In genomic region chr1:100700586-100700985, GRCh38 we compare ENCODE assay signal across 23 cellular contexts. TPM values are rescaled to one million over a fixed set of nuclear protein-coding genes. Genes with fewer than 3 reads are reported as not detected.
"Had no signal": no experiment of that assay in that cellular context is flagged by ENCODE, and none has a peak within 500 bp of the region (broad histone marks: within the 10 kb centered on the region; RNA-seq: fewer than 3 reads in every experiment).

No MANE protein-coding gene starts in this region.

- H3K4me3 ChIP-seq: dorsolateral prefrontal cortex, hepatocyte, lower lobe of right lung, sigmoid colon, thyroid gland had no signal

- H3K27me3 ChIP-seq: brain microvascular endothelial cell, foreskin keratinocyte, hepatocyte, sigmoid colon, thyroid gland had no signal

- H3K9me3 ChIP-seq: thyroid gland had no signal

- H3K4me1 ChIP-seq: foreskin keratinocyte, lower lobe of right lung, sigmoid colon, thyroid gland had no signal

- ATAC-seq: activated CD8-positive, alpha-beta T cell treated with anti-CD3 and anti-CD28 coated beads for 36 hours; activated T-helper 17 cell treated with anti-CD3 and anti-CD28 coated beads, Interleukin-2, amount 50 U/mL, for 72 hours; foreskin keratinocyte; left colon; lower lobe of right lung had no signal

- DNase-seq: activated CD4-positive, alpha-beta T cell treated with anti-CD3 and anti-CD28 coated beads, Interleukin-2, amount 10 ng/mL, durations not matched to agents 24 days and 14 days; activated CD8-positive, alpha-beta T cell treated with anti-CD3 and anti-CD28 coated beads for 36 hours; activated naive CD4-positive, alpha-beta T cell; activated naive CD8-positive, alpha-beta T cell treated with anti-CD3 and anti-CD28 coated beads for 36 hours; activated T-cell treated with anti-CD3 and anti-CD28 coated beads, Interleukin-2, amount 50 U/mL, for 1 hour; amygdala; brain microvascular endothelial cell; central memory CD4-positive, alpha-beta T cell; dorsolateral prefrontal cortex; foreskin keratinocyte; islet precursor cell; left colon; lower lobe of right lung; posterior cingulate gyrus; sigmoid colon; stimulated activated CD4-positive, alpha-beta T cell treated with anti-CD3 and anti-CD28 coated beads, Interleukin-12 subunit alpha, Interleukin-12 subunit beta, amount 100 ng/mL, for 4 hours; stimulated activated CD4-positive, alpha-beta T cell treated with anti-CD3 and anti-CD28 coated beads, Interleukin-1b, Interleukin-23, amount 100 ng/mL, for 48 hours; stimulated activated CD8-positive, alpha-beta memory T cell treated with anti-CD3 and anti-CD28 coated beads, Interleukin-4, amount 100 ng/mL, for 48 hours; stimulated activated naive CD4-positive, alpha-beta T cell; T-helper 9 cell; thyroid gland had no signal

- H3K4me2 ChIP-seq: hepatocyte had no signal

- H3K27ac ChIP-seq: brain microvascular endothelial cell, dorsolateral prefrontal cortex, foreskin keratinocyte, hepatocyte, lower lobe of right lung, sigmoid colon, thyroid gland had no signal

- H2AFZ ChIP-seq: hepatocyte had no signal

- H3K36me3 ChIP-seq: brain microvascular endothelial cell, lower lobe of right lung, sigmoid colon, thyroid gland had no signal

RNA-seq across cellular contexts. Expression of gene VCAM1, which starts 19.0 kb away (rescaled TPM):
- polyA plus RNA-seq: foreskin keratinocyte had no signal
